ENCODE assay signal across 8 cellular contexts in the genomic region with DNA sequence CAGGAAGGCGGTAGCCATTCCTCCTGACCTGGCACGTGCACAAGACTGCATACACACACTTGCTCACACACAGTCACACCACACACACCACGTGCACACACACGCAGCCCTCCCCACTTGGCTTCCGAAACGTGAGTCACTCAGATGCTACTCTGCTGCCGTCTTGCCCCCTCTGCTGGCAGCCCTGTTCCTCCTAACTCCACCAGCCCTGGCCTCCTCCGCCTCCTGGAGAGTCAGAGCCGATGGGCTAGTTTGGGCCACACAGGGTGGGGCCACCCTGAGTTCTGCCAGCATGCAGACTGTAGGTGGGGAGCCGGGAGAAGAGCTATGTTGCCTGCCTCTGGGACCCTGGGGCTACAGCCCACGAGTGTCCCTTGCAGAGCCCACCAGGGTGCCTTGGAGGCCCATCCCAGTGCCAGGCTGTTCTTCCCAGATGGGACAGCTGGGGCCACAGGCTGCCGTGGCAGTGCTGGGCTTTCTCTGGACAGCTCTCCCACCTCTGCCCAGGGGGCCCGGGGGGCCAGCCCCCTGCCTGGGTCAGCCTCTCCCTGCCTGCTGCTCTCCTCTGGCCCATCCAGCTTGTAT. TPM values are rescaled to one million over a fixed set of nuclear protein-coding genes. Genes with fewer than 3 reads are reported as not detected.
DNase-seq lines count a peak whose midpoint lies in the region; ATAC-seq and TF ChIP-seq lines count a peak whose summit lies in the region.

No MANE protein-coding gene starts in this region.

- intact Hi-C loops in Calu3 (cut with micrococcal nuclease; ENCODE audit: unreplicated experiment) (no loop called here), esophagus muscularis mucosa (cut with DNase I) (no loop called here), posterior vena cava (cut with DNase I) (no loop called here)
- intact Hi-C loops in activated CD8-positive, alpha-beta T cell treated with anti-CD3 and anti-CD28 coated beads for 36 hours (cut with micrococcal nuclease): no loop called here

- no peak overlapping the region for H3K27ac ChIP-seq in esophagus muscularis mucosa (replicated peaks in 1 of 4)
- H3K27ac ChIP-seq in CD8-positive, alpha-beta memory T cell (ENCODE audit: low read depth, low read length): no peak overlapping the region

- H3K27me3 Mint-ChIP-seq in Calu3 (ENCODE audit: unreplicated experiment): no peaks in the 10 kb centered on the region
- H3K27me3 Mint-ChIP-seq in activated CD8-positive, alpha-beta T cell treated with anti-CD3 and anti-CD28 coated beads for 36 hours: no peaks in the 10 kb centered on the region
- H3K27me3 Mint-ChIP-seq in CD8-positive, alpha-beta memory T cell: no peaks in the 10 kb centered on the region

- no peaks in the 10 kb centered on the region for H3K4me1 Mint-ChIP-seq in Calu3 (ENCODE audit: low read depth, unreplicated experiment)
- H3K4me1 Mint-ChIP-seq in activated CD8-positive, alpha-beta T cell treated with anti-CD3 and anti-CD28 coated beads for 36 hours (ENCODE audit: low read depth): peaks cover 27% of the 10 kb centered on the region
- H3K4me1 Mint-ChIP-seq in CD8-positive, alpha-beta memory T cell: peaks cover 13 to 42% (median 14%) of the 10 kb centered on the region in 3 donors

- peaks cover 4 to 27% (median 14%) of the 10 kb centered on the region in 4 donors for H3K4me1 ChIP-seq in esophagus muscularis mucosa
- H3K4me1 ChIP-seq in CD8-positive, alpha-beta memory T cell (ENCODE audit: insufficient read depth, low read length): peaks cover 17% of the 10 kb centered on the region

- 51% methylated on average over 6 of the region's 13 CpGs for WGBS in esophagus muscularis mucosa

- POLR2A ChIA-PET in activated CD8-positive, alpha-beta T cell treated with anti-CD3 and anti-CD28 coated beads for 36 hours (lab: Charles Lee): interaction anchor here (1.1 kb wide), 1 partner anchor 10 kb away, joined by 4 read pairs; no protein-coding TSS in a partner anchor
- POLR2A ChIA-PET in CD8-positive, alpha-beta memory T cell (lab: Charles Lee): no interaction called here

- peak; percentile 38 for TF ChIP-seq CTCF in Calu3 (IDR thresholded peaks at IDR 0.05; ENCODE audit: unreplicated experiment)
- TF ChIP-seq CTCF in activated CD8-positive, alpha-beta T cell treated with anti-CD3 and anti-CD28 coated beads for 36 hours (IDR thresholded peaks at IDR 0.05): no peak
- peak in 1 of 3 experiments; percentile 35 for TF ChIP-seq CTCF in esophagus muscularis mucosa (IDR thresholded peaks at IDR 0.05)

- no peak overlapping the region for H3K4me3 ChIP-seq in esophagus muscularis mucosa
- no peak overlapping the region for H3K4me3 ChIP-seq in CD8-positive, alpha-beta memory T cell (ENCODE audit: low read length)

- peaks cover 23 to 90% (median 82%) of the 10 kb centered on the region in 4 donors for H3K36me3 ChIP-seq in esophagus muscularis mucosa
- H3K36me3 ChIP-seq in CD8-positive, alpha-beta memory T cell (ENCODE audit: insufficient read depth, low read length): peaks cover 27% of the 10 kb centered on the region

- peak; percentile 92 for ATAC-seq in activated CD8-positive, alpha-beta T cell treated with anti-CD3 and anti-CD28 coated beads for 36 hours

- no peak overlapping the region for H3K4me3 Mint-ChIP-seq in Calu3 (ENCODE audit: low read depth, unreplicated experiment)
- no peak overlapping the region for H3K4me3 Mint-ChIP-seq in activated CD8-positive, alpha-beta T cell treated with anti-CD3 and anti-CD28 coated beads for 36 hours
- H3K4me3 Mint-ChIP-seq in CD8-positive, alpha-beta memory T cell: no peak overlapping the region

- no peaks in the 10 kb centered on the region for H3K9me3 Mint-ChIP-seq in Calu3 (ENCODE audit: low read depth, unreplicated experiment)
- no peaks in the 10 kb centered on the region for H3K9me3 Mint-ChIP-seq in activated CD8-positive, alpha-beta T cell treated with anti-CD3 and anti-CD28 coated beads for 36 hours
- H3K9me3 Mint-ChIP-seq in CD8-positive, alpha-beta memory T cell: no peaks in the 10 kb centered on the region

- peak overlapping the region; percentile 35 for H3K27ac Mint-ChIP-seq in Calu3 (ENCODE audit: unreplicated experiment)
- peak overlapping the region; percentile 63 for H3K27ac Mint-ChIP-seq in activated CD8-positive, alpha-beta T cell treated with anti-CD3 and anti-CD28 coated beads for 36 hours
- H3K27ac Mint-ChIP-seq in CD8-positive, alpha-beta memory T cell: peak overlapping the region in 1 of 8 donors; percentile 61

- no peak for TF ChIP-seq EP300 in esophagus muscularis mucosa (IDR thresholded peaks at IDR 0.05)

- H3K36me3 Mint-ChIP-seq in Calu3 (ENCODE audit: insufficient read depth, unreplicated experiment): peaks cover 23% of the 10 kb centered on the region
- peaks cover 28% of the 10 kb centered on the region for H3K36me3 Mint-ChIP-seq in activated CD8-positive, alpha-beta T cell treated with anti-CD3 and anti-CD28 coated beads for 36 hours (ENCODE audit: low read depth)
- H3K36me3 Mint-ChIP-seq in CD8-positive, alpha-beta memory T cell: peaks cover 3 to 84% (median 11%) of the 10 kb centered on the region in 3 donors

- TF ChIP-seq POLR2A in esophagus muscularis mucosa (IDR thresholded peaks at IDR 0.05; ENCODE audit: low read depth): no peak

- CTCF ChIA-PET in Calu3 (lab: Charles Lee): no interaction called here
- CTCF ChIA-PET in activated CD8-positive, alpha-beta T cell treated with anti-CD3 and anti-CD28 coated beads for 36 hours (lab: Charles Lee): interaction anchor here (0.9 to 1.5 kb wide), 5 partner anchors 10 to 78 kb away, joined by 3 to 4 read pairs (median 4); partner anchors contain the start of gene PIN1
- CTCF ChIA-PET in CD8-positive, alpha-beta memory T cell (lab: Charles Lee): interaction anchor here (1.3 to 1.7 kb wide), 2 partner anchors 10 to 11 kb away, joined by 3 read pairs; no protein-coding TSS in a partner anchor

- no peaks in the 10 kb centered on the region for H3K27me3 ChIP-seq in esophagus muscularis mucosa
- no peaks in the 10 kb centered on the region for H3K27me3 ChIP-seq in CD8-positive, alpha-beta memory T cell (ENCODE audit: insufficient read depth, low read length, poor library complexity, severe bottlenecking)

- BruUV-seq in Calu3 (replicated peaks; lab: Mats Ljungman, UMichigan): no TSS peak

- peak; percentile 55 for DNase-seq in Calu3
- DNase-seq in LHCN-M2 (ENCODE audit: low read depth): peak; percentile 90
- peak; percentile 82 for DNase-seq in activated CD8-positive, alpha-beta T cell treated with anti-CD3 and anti-CD28 coated beads for 36 hours
- DNase-seq in esophagus muscularis mucosa (ENCODE audit: extremely low spot score): peak; percentile 92
- DNase-seq in posterior vena cava (ENCODE audit: low spot score): peak; percentile 94
- DNase-seq in inferior parietal cortex (ENCODE audit: extremely low spot score): no peak
- DNase-seq in medulla oblongata (ENCODE audit: extremely low spot score): no peak
- DNase-seq in CD8-positive, alpha-beta memory T cell: no peak

- H3K9me3 ChIP-seq in esophagus muscularis mucosa: peaks cover 0 to 8% (median 0%) of the 10 kb centered on the region in 4 donors
- no peaks in the 10 kb centered on the region for H3K9me3 ChIP-seq in CD8-positive, alpha-beta memory T cell (ENCODE audit: low read length)

RNA-seq across cellular contexts. Expression of gene PIN1, which starts 12.1 kb away (rescaled TPM):
- total RNA-seq in Calu3 (2022): 49.5 and 51.0 TPM in 2 replicates
- 189 and 209 TPM in 2 replicates for total RNA-seq in LHCN-M2 (2014; rRNA removed)
- polyA plus RNA-seq in LHCN-M2 (2012): 112 TPM
- total RNA-seq in activated CD8-positive, alpha-beta T cell treated with anti-CD3 and anti-CD28 coated beads for 36 hours: 10 to 100 TPM; 79.9 to 81.4 TPM
- 100 to 1,000 TPM; 113 to 183 (median 145) TPM for total RNA-seq in esophagus muscularis mucosa
- total RNA-seq in posterior vena cava: 10 to 100 TPM; 54.0 to 62.4 TPM
- total RNA-seq in CD8-positive, alpha-beta memory T cell: 100 to 1,000 TPM; 103 to 110 TPM
- polyA plus RNA-seq in CD8-positive, alpha-beta memory T cell: 112 TPM

RNA-seq across cellular contexts. Expression of gene UBL5, which starts 19.5 kb away (rescaled TPM):
- total RNA-seq in Calu3 (2022): 233 and 234 TPM in 2 replicates
- total RNA-seq in LHCN-M2 (2014; rRNA removed): 493 and 627 TPM in 2 replicates
- polyA plus RNA-seq in LHCN-M2 (2012): 856 TPM
- total RNA-seq in activated CD8-positive, alpha-beta T cell treated with anti-CD3 and anti-CD28 coated beads for 36 hours: 100 to 1,000 TPM; 313 to 321 TPM
- total RNA-seq in esophagus muscularis mucosa: 100 to 1,000 TPM; 297 to 717 (median 464) TPM
- total RNA-seq in posterior vena cava: 100 to 1,000 TPM; 260 to 295 TPM
- 100 to 1,000 TPM; 326 to 340 TPM for total RNA-seq in CD8-positive, alpha-beta memory T cell
- 789 TPM for polyA plus RNA-seq in CD8-positive, alpha-beta memory T cell

RNA-seq across cellular contexts. Expression of gene FBXL12, which starts 28.3 kb away (rescaled TPM):
- total RNA-seq in Calu3 (2022) (20.7 and 21.4 TPM in 2 replicates), LHCN-M2 (2014; rRNA removed) (16.5 and 16.6 TPM in 2 replicates), esophagus muscularis mucosa (10 to 100 TPM; 15.8 to 32.7 (median 29.2) TPM), posterior vena cava (10 to 100 TPM; 18.5 to 19.0 TPM)
- 18.8 TPM for polyA plus RNA-seq in LHCN-M2 (2012)
- 10 to 100 TPM; 24.2 to 26.7 TPM for total RNA-seq in activated CD8-positive, alpha-beta T cell treated with anti-CD3 and anti-CD28 coated beads for 36 hours
- total RNA-seq in CD8-positive, alpha-beta memory T cell: 10 to 100 TPM; 24.6 to 25.3 TPM
- 17.2 TPM for polyA plus RNA-seq in CD8-positive, alpha-beta memory T cell

Comparison
In these comparisons a context has a peak if more than half of its experiments do, and no peak if none do; other contexts are left out.
1. DNase-seq: peak in Calu3 (single experiment), LHCN-M2 (single experiment), activated CD8-positive, alpha-beta T cell treated with anti-CD3 and anti-CD28 coated beads for 36 hours (single experiment), esophagus muscularis mucosa (single experiment) and posterior vena cava (single experiment); none in inferior parietal cortex (single experiment), medulla oblongata (single experiment) and CD8-positive, alpha-beta memory T cell (0 of 5).